ENCODE assay signal across 1 cellular context in the genomic region with DNA sequence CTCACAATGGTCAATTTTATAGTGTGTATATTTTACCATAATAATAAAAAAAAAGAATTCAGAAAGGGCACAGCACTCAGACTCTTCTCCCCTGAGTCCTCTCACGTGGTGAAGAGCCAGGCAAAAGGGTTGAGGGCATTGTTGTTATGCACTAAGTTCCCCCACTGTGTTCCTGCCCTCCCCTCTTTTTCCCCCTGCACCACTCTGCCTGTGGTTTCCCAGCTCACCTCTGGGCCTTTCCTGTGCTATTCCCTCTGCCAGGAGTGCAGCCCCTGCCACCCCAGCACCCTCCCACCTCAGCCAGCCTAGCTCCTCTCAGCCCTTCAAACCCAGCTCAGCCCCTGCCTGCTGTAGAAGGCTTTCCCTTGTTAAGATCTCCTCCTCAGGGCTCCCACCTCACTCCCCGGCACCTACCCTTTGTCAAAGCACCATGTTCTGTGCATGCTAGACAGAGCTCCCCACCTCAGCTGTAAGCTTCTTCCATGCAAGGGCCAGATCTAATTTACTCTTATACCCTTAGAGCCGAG.
TF ChIP-seq lines count a peak whose summit lies in the region.

No MANE protein-coding gene starts in this region.

TF ChIP-seq in SK-N-SH, 30 proteins besides CTCF, POLR2A, EP300 and RAD21 (continued from another document):
- no peak for TF ChIP-seq FOXM1 (IDR thresholded peaks at IDR 0.05; ENCODE audit: low read depth)
- TF ChIP-seq, protein P1, sequence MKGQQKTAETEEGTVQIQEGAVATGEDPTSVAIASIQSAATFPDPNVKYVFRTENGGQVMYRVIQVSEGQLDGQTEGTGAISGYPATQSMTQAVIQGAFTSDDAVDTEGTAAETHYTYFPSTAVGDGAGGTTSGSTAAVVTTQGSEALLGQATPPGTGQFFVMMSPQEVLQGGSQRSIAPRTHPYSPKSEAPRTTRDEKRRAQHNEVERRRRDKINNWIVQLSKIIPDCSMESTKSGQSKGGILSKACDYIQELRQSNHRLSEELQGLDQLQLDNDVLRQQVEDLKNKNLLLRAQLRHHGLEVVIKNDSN (IDR thresholded peaks at IDR 0.05; ENCODE audit: borderline replicate concordance, low read depth), result no peak
- no peak for TF ChIP-seq TCF12 (IDR thresholded peaks at IDR 0.05)
